In genomic region chr1:192100686-192101468, GRCh38 we compare ENCODE assay signal across 21 cellular contexts. TPM values are rescaled to one million over a fixed set of nuclear protein-coding genes. Genes with fewer than 3 reads are reported as not detected.
DNase-seq lines count a peak whose midpoint lies in the region; ATAC-seq, FAIRE-seq and TF ChIP-seq lines count a peak whose summit lies in the region.
"Had no signal": no experiment of that assay in that cellular context is flagged by ENCODE, and none has a peak within 500 bp of the region (broad histone marks: within the 10 kb centered on the region; RNA-seq: fewer than 3 reads in every experiment).

No MANE protein-coding gene starts in this region.

- FAIRE-seq in RCC 7860 (lab: Jason Lieb, UNC), result no peak
- FAIRE-seq: G401.6 had no signal

- CTCF ChIA-PET in IMR-90 (lab: Yijun Ruan, JAX), result interaction anchor here (0.6 to 1.2 kb wide), 3 partner anchors 105 to 1196 kb away, joined by 3 read pairs; no protein-coding TSS in a partner anchor

- H3K27ac ChIP-seq in IMR-90 (ENCODE audit: insufficient read depth, low read length), result no peak overlapping the region
- H3K27ac ChIP-seq: BLaER1 treated with 17β-estradiol and CSF1 and Interleukin-3, amounts not matched to agents 10 nM and 100 nM; PC-9 had no signal

- peak overlapping the region; percentile 49; the same call in 1 of the 2 replicates for H2AK5ac ChIP-seq in IMR-90 (ENCODE audit: low read depth, low read length)

- H2BK5ac ChIP-seq in IMR-90 (ENCODE audit: low read depth, low read length, poor library complexity, severe bottlenecking), result peak overlapping the region; percentile 42

- H4K91ac ChIP-seq in IMR-90 (ENCODE audit: insufficient read depth, low read depth, low read length), result peak overlapping the region; percentile 65

- H2BK20ac ChIP-seq in IMR-90 (ENCODE audit: low read depth, low read length), result peak overlapping the region; percentile 82

- H3K9me1 ChIP-seq in IMR-90 (ENCODE audit: insufficient read depth, low read length), result no peaks in the 10 kb centered on the region

- WGBS in IMR-90 (ENCODE audit: extremely low coverage in 2 of 2, insufficient read length in 1 of 2), 2 experiments, result 100% methylated on average over 1 of the region's 6 CpGs; no CpG with 5 or more reads in 1 of the 2 experiments

- TF ChIP-seq POLR2A in IMR-90 (IDR thresholded peaks at IDR 0.05; ENCODE audit: low read depth, low read length), result no peak

- H4K8ac ChIP-seq in IMR-90 (ENCODE audit: low read depth in 2 of 2, low read length in 2 of 2), result peak overlapping the region; percentile 66 to 84

- no peak for TF ChIP-seq RAD21 in IMR-90 (IDR thresholded peaks at IDR 0.05; ENCODE audit: low read length)

- peaks cover 3% of the 10 kb centered on the region for H3K4me1 ChIP-seq in IMR-90 (ENCODE audit: control insufficient read depth, insufficient read depth, low read length)
- no peaks in the 10 kb centered on the region for H3K4me1 ChIP-seq in mucosa of descending colon (ENCODE audit: low read depth)
- H3K4me1 ChIP-seq: BLaER1 treated with 17β-estradiol and CSF1 and Interleukin-3, amounts not matched to agents 10 nM and 100 nM had no signal

- H2AK9ac ChIP-seq in IMR-90 (replicated peaks; ENCODE audit: low read depth, low read length, poor library complexity), result no peak overlapping the region

- no peak for ATAC-seq in IMR-90 (ENCODE audit: low read depth)
- peak; percentile 17 for ATAC-seq in mucosa of descending colon
- ATAC-seq: HCT116 had no signal

- peak overlapping the region; percentile 88; the same call in 1 of the 2 replicates for H4K5ac ChIP-seq in IMR-90 (ENCODE audit: low read depth, low read length)

- no TSS peak for BruUV-seq in IMR-90 (replicated peaks; lab: Mats Ljungman, UMichigan)

- peak overlapping the region; percentile 74 for H2BK120ac ChIP-seq in IMR-90 (ENCODE audit: low read depth, low read length)

- dilution Hi-C loops in IMR-90 (cut with HindIII; ENCODE audit: low sequenced_read_pairs, unreplicated experiment), result no loop called here

- H3K14ac ChIP-seq in IMR-90 (replicated peaks; ENCODE audit: low read depth, low read length), result peak overlapping the region; percentile 45; the same call in 1 of the 2 replicates

- H3K9me3 ChIP-seq in IMR-90 (ENCODE audit: control insufficient read depth, insufficient read depth, low read length) (no peaks in the 10 kb centered on the region), mucosa of descending colon (no peaks in the 10 kb centered on the region)

- H2AFZ ChIP-seq in IMR-90 (replicated peaks; ENCODE audit: low read length, poor library complexity), result no peak overlapping the region
- H2AFZ ChIP-seq: PC-9 had no signal

- H3K4me3 ChIP-seq in IMR-90 (ENCODE audit: insufficient read depth, low read depth, low read length) (no peak overlapping the region), epithelial cell of esophagus (ENCODE audit: low read length) (no peak overlapping the region), mucosa of descending colon (no peak overlapping the region), H7 (ENCODE audit: insufficient read depth, low read depth, low read length) (no peak overlapping the region)
- H3K4me3 ChIP-seq: BLaER1 treated with 17β-estradiol and CSF1 and Interleukin-3, amounts not matched to agents 10 nM and 100 nM; PC-9 had no signal

- H3K9ac ChIP-seq in IMR-90 (ENCODE audit: low read depth, low read length), result no peak overlapping the region
- H3K9ac ChIP-seq: BLaER1 treated with 17β-estradiol and CSF1 and Interleukin-3, amounts not matched to agents 10 nM and 100 nM had no signal

- intact Hi-C loops in IMR-90 (cut with micrococcal nuclease) (no loop called here), mucosa of descending colon (cut with DNase I, micrococcal nuclease) (no loop called here)

- H3K23ac ChIP-seq in IMR-90 (ENCODE audit: low read depth, low read length), result no peak overlapping the region; the same call in 1 of the 2 replicates

- TF ChIP-seq CTCF in IMR-90 (conservative IDR thresholded peaks at IDR 0.05; ENCODE audit: low read depth, low read length), result no peak
- TF ChIP-seq CTCF in epithelial cell of esophagus (IDR thresholded peaks at IDR 0.05; ENCODE audit: insufficient read depth, low read depth, low read length, missing control alignments), result no peak
- no peak for TF ChIP-seq CTCF in mucosa of descending colon (IDR thresholded peaks at IDR 0.05)

- H4K20me1 ChIP-seq in IMR-90 (ENCODE audit: insufficient read depth, low read length), result no peaks in the 10 kb centered on the region
- H4K20me1 ChIP-seq: BLaER1 treated with 17β-estradiol and CSF1 and Interleukin-3, amounts not matched to agents 10 nM and 100 nM had no signal

- H3K27me3 ChIP-seq in IMR-90 (ENCODE audit: control insufficient read depth, insufficient read depth, low read length) (no peaks in the 10 kb centered on the region), H7 (ENCODE audit: control insufficient read depth, insufficient read depth, low read length) (peaks cover 2% of the 10 kb centered on the region; the same call in 1 of the 2 replicates)
- H3K27me3 ChIP-seq: BLaER1 treated with 17β-estradiol and CSF1 and Interleukin-3, amounts not matched to agents 10 nM and 100 nM had no signal

- in situ Hi-C loops in IMR-90 (cut with MboI; ENCODE audit: low sequenced_read_pairs), result no loop called here

- peak; percentile 16 for DNase-seq in EL
- DNase-seq in IMR-90, result no peak
- DNase-seq in epithelial cell of esophagus (ENCODE audit: low read depth), result peak; percentile 83
- no peak for DNase-seq in mucosa of descending colon
- DNase-seq in RCC 7860 (ENCODE audit: low spot score), result no peak
- no peak for DNase-seq in H7
- no peak for DNase-seq in glomerular visceral epithelial cell (ENCODE audit: extremely low spot score)
- DNase-seq in stimulated activated naive CD4-positive, alpha-beta T cell (lab: John Stamatoyannopoulos, UW), result no peak
- DNase-seq: CD8-positive, alpha-beta memory T cell; DMS79 treated with DMSO at 0.1 percent for 48 hours; Karpas-422; MM.1S; NCI-H1092; NCI-H1436 treated with DMSO at 0.1 percent for 48 hours; NCI-H2029; NCI-H2171; NCI-H526 had no signal

- H3K4ac ChIP-seq in IMR-90 (ENCODE audit: low read depth, low read length), result peak overlapping the region; percentile 76

- no peak overlapping the region for H3K4me2 ChIP-seq in IMR-90 (ENCODE audit: low read depth, low read length)
- H3K4me2 ChIP-seq: BLaER1 treated with 17β-estradiol and CSF1 and Interleukin-3, amounts not matched to agents 10 nM and 100 nM; PC-9 had no signal

- POLR2A ChIA-PET in IMR-90 (lab: Charles Lee; ENCODE audit: unreplicated experiment), result no interaction called here

- no peak overlapping the region for H3K56ac ChIP-seq in IMR-90 (ENCODE audit: extremely low read depth, insufficient read depth, low read length)

- H2BK15ac ChIP-seq in IMR-90 (ENCODE audit: low read depth, low read length), result peak overlapping the region; percentile 83; the same call in 1 of the 3 replicates

- no peaks in the 10 kb centered on the region for H3K79me1 ChIP-seq in IMR-90 (ENCODE audit: low read depth in 1 of 2, low read length in 2 of 2)

- no peaks in the 10 kb centered on the region for H3K36me3 ChIP-seq in IMR-90 (ENCODE audit: control insufficient read depth, insufficient read depth, low read length)
- no peaks in the 10 kb centered on the region for H3K36me3 ChIP-seq in mucosa of descending colon (ENCODE audit: low read depth)
- no peaks in the 10 kb centered on the region for H3K36me3 ChIP-seq in H7 (replicated peaks; ENCODE audit: control insufficient read depth, insufficient read depth, low read length)
- H3K36me3 ChIP-seq: BLaER1 treated with 17β-estradiol and CSF1 and Interleukin-3, amounts not matched to agents 10 nM and 100 nM had no signal

- peak overlapping the region; percentile 91; the same call in 1 of the 2 replicates for H3K18ac ChIP-seq in IMR-90 (ENCODE audit: low read depth, low read length)

TF ChIP-seq in IMR-90, 13 proteins besides CTCF, POLR2A, EP300 and RAD21:
- no peak for TF ChIP-seq SMC3 (IDR thresholded peaks at IDR 0.05; ENCODE audit: low read depth, low read length)
- TF ChIP-seq CHD1 (IDR thresholded peaks at IDR 0.05; ENCODE audit: low read depth, low read length), result no peak
- TF ChIP-seq MAFK (IDR thresholded peaks at IDR 0.05; ENCODE audit: low read depth, low read length), result no peak
- TF ChIP-seq RFX5 (IDR thresholded peaks at IDR 0.05; ENCODE audit: low read depth, low read length), result no peak
- no peak for TF ChIP-seq USF2 (IDR thresholded peaks at IDR 0.05; ENCODE audit: low read depth, low read length)
- TF ChIP-seq MAZ (IDR thresholded peaks at IDR 0.05; ENCODE audit: borderline replicate concordance, low read depth, low read length), result no peak
- TF ChIP-seq ELK1 (IDR thresholded peaks at IDR 0.05; ENCODE audit: borderline replicate concordance, low read depth, low read length), result no peak
- TF ChIP-seq BHLHE40 (IDR thresholded peaks at IDR 0.05; ENCODE audit: low read depth, low read length), result no peak
- TF ChIP-seq NFE2L2 (IDR thresholded peaks at IDR 0.05; ENCODE audit: low read depth, low read length), result no peak
- no peak for TF ChIP-seq MXI1 (IDR thresholded peaks at IDR 0.05; ENCODE audit: borderline replicate concordance, low read depth, low read length)

RNA-seq across cellular contexts. Expression of gene RGS18, which starts 57.4 kb away (rescaled TPM):
- total RNA-seq in IMR-90 (2012; rRNA removed) (under 0.01 and 0.18 TPM in 2 replicates), mucosa of descending colon (1 to 10 TPM in 2 of 3 donors, under 1 TPM in 1; 0.75 to 2.2 (median 1.7) TPM)
- 0.09 TPM in 1 of 2 replicates, not detected in the other for polyA plus RNA-seq in IMR-90 (2012; rRNA removed)
- polyA plus RNA-seq in IMR-90 (2012; cell fraction: cytosol; rRNA removed), result not detected in 2 replicates
- polyA plus RNA-seq in IMR-90 (2012; cell fraction: nucleus; rRNA removed; ENCODE audit: low replicate concordance), result 0.06 TPM in 1 of 2 replicates, not detected in the other
- not detected in 2 replicates for total RNA-seq in H7 (2014; rRNA removed; shearing (Covaris generic))
- total RNA-seq: PC-9 had no signal

Comparison
In these comparisons a context has a peak if more than half of its experiments do, and no peak if none do; other contexts are left out.
1. DNase-seq: peak in EL (single experiment) and epithelial cell of esophagus (single experiment); none in IMR-90 (single experiment), mucosa of descending colon (0 of 3), RCC 7860 (single experiment), H7 (single experiment), glomerular visceral epithelial cell (single experiment) and stimulated activated naive CD4-positive, alpha-beta T cell (0 of 6).